ENCODE assay signal across 26 cellular contexts in the genomic region with DNA sequence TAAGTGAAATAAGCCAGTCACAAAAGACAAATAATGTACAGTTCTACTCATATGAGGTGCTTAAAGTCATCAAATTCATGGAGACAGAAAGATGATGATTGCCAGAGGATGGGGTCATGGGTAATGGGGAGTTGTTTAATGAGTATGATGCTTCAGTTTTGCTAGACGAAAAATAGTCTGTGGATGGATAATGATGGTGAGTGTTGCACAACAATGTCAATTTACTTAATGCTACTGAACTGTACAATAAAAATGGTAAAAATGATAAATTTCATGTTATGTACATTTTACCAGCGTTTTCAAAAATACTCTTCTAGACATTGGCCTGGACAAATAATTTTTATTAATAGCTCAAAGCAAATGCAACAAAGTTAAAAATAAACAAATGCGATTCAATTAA.
"Had no signal": no experiment of that assay in that cellular context is flagged by ENCODE, and none has a peak within 500 bp of the region (broad histone marks: within the 10 kb centered on the region; RNA-seq: fewer than 3 reads in every experiment).

No MANE protein-coding gene starts in this region.

- ATAC-seq: effector memory CD8-positive, alpha-beta T cell; esophagus mucosa; foreskin keratinocyte; gastrocnemius medialis; gastroesophageal sphincter; heart left ventricle; heart right ventricle had no signal

- H3K36me3 ChIP-seq: colonic mucosa, esophagus muscularis mucosa, esophagus squamous epithelium, gastrocnemius medialis, gastroesophageal sphincter, heart left ventricle, heart right ventricle had no signal

- H3K27me3 ChIP-seq: colonic mucosa, dorsolateral prefrontal cortex, esophagus muscularis mucosa, esophagus squamous epithelium, foreskin keratinocyte, gastrocnemius medialis, gastroesophageal sphincter, heart left ventricle, heart right ventricle had no signal

- H3K27ac ChIP-seq: colonic mucosa, coronary artery, dorsolateral prefrontal cortex, epithelial cell of prostate, esophagus muscularis mucosa, esophagus squamous epithelium, foreskin keratinocyte, gastrocnemius medialis, gastroesophageal sphincter, heart left ventricle, heart right ventricle had no signal

- H3K9me3 ChIP-seq: colonic mucosa, gastrocnemius medialis had no signal

- DNase-seq: colonic mucosa; cortex of kidney; dermis blood vessel endothelial cell; dorsolateral prefrontal cortex; effector CD4-positive, alpha-beta T cell; effector CD8-positive, alpha-beta T cell; effector memory CD4-positive, alpha-beta T cell; effector memory CD8-positive, alpha-beta T cell; endodermal cell; erythroblast; esophagus squamous epithelium; foreskin fibroblast; foreskin keratinocyte; foreskin melanocyte; gastrocnemius medialis; glutamatergic neuron; head of caudate nucleus; heart left ventricle; heart right ventricle had no signal

- H3K4me1 ChIP-seq: colonic mucosa, esophagus muscularis mucosa, esophagus squamous epithelium, gastrocnemius medialis, gastroesophageal sphincter, heart left ventricle, heart right ventricle had no signal

- H3K4me3 ChIP-seq: colonic mucosa, coronary artery, dorsolateral prefrontal cortex, esophagus muscularis mucosa, esophagus squamous epithelium, gastrocnemius medialis, gastroesophageal sphincter, heart left ventricle, heart right ventricle had no signal

- FAIRE-seq: endometrium, endothelial cell of umbilical vein had no signal
